In the genomic region with DNA sequence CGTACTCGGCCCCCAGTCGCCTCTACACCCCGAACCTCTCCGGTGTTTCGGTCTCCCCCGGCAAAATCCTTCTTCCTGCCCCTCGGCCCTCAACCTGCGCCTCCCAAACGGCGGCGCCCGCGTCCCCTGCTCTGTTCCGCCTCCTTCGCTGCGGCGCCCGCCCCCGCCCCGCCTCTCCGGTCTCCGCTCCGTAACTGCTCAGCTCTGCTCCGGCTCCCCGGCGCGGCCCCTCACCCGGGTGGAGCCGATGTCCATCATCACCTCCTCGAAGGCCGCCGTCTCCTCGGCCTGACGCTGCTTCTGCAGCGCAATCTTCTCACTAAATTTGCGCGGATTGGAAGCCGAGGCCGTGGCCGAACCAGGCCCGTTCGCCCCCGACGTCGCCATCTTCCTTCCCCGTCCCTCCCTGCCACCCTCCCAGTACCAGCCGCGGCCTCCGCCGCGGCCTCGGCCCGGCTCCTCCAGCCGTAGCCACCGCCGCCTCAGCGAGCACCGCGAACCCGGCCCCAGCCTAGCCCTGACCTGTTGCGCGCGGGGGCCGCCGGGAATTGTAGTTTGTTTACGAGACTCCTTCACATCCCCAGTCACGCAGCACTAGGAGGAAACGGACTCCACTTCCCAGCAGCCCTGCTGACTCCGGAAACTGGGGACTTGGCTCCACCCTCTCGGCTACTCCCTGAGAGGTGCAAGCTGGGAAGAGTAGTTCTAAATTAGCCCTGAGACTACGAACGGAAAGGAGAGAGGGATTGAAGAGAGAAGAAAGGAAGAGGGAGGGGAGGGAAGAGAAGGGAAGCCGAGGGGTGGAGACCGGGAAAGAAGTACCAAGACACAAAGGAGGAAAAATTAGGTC, we compare ENCODE assay signal across 8 cellular contexts. TPM values are rescaled to one million over a fixed set of nuclear protein-coding genes. Genes with fewer than 3 reads are reported as not detected.
DNase-seq lines count a peak whose midpoint lies in the region; ATAC-seq and TF ChIP-seq lines count a peak whose summit lies in the region.

A gene with protein sequence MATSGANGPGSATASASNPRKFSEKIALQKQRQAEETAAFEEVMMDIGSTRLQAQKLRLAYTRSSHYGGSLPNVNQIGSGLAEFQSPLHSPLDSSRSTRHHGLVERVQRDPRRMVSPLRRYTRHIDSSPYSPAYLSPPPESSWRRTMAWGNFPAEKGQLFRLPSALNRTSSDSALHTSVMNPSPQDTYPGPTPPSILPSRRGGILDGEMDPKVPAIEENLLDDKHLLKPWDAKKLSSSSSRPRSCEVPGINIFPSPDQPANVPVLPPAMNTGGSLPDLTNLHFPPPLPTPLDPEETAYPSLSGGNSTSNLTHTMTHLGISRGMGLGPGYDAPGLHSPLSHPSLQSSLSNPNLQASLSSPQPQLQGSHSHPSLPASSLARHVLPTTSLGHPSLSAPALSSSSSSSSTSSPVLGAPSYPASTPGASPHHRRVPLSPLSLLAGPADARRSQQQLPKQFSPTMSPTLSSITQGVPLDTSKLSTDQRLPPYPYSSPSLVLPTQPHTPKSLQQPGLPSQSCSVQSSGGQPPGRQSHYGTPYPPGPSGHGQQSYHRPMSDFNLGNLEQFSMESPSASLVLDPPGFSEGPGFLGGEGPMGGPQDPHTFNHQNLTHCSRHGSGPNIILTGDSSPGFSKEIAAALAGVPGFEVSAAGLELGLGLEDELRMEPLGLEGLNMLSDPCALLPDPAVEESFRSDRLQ (minus strand): TSS at position 502 of the 850 bp plus-strand sequence. CDS start 115 bp downstream, at position 387.

- 0 out of 2 replicates have a peak, but pooled peaks have one; percentile 22 for TF ChIP-seq CTCF in LNCAP (IDR thresholded peaks at IDR 0.05)

- peak; percentile 86 to 87 for ATAC-seq in naive B cell (ENCODE audit: low read depth in 2 of 2)
- peak; percentile 94 for ATAC-seq in stimulated activated memory B cell treated with anti-CD40 and anti-IgM and Interleukin-4, amounts not matched to agents 10 μg/mL and 1 μg/mL and 100 μg/mL, for 72 hours

- H3K36me3 Mint-ChIP-seq in naive B cell = peaks cover 0 to 7% of the 10 kb centered on the region in 2 donors
- peaks cover 46% of the 10 kb centered on the region for H3K36me3 Mint-ChIP-seq in stimulated activated memory B cell treated with anti-CD40 and anti-IgM and Interleukin-4, amounts not matched to agents 10 μg/mL and 1 μg/mL and 100 μg/mL, for 72 hours

- peak within 1 kb of the TSS; percentile 93 to 99 (median 98) for H3K27ac Mint-ChIP-seq in naive B cell
- H3K27ac Mint-ChIP-seq in stimulated activated memory B cell treated with anti-CD40 and anti-IgM and Interleukin-4, amounts not matched to agents 10 μg/mL and 1 μg/mL and 100 μg/mL, for 72 hours = peak within 1 kb of the TSS; percentile 94

- H3K27me3 Mint-ChIP-seq in naive B cell = no peaks in the 10 kb centered on the region
- H3K27me3 Mint-ChIP-seq in stimulated activated memory B cell treated with anti-CD40 and anti-IgM and Interleukin-4, amounts not matched to agents 10 μg/mL and 1 μg/mL and 100 μg/mL, for 72 hours = no peaks in the 10 kb centered on the region

- peaks cover 53 to 77% (median 69%) of the 10 kb centered on the region in 3 donors for H3K4me1 Mint-ChIP-seq in naive B cell
- peaks cover 68% of the 10 kb centered on the region for H3K4me1 Mint-ChIP-seq in stimulated activated memory B cell treated with anti-CD40 and anti-IgM and Interleukin-4, amounts not matched to agents 10 μg/mL and 1 μg/mL and 100 μg/mL, for 72 hours

- DNase-seq in Daoy (ENCODE audit: low read depth) = peak; percentile 99
- peak; percentile 90 for DNase-seq in GOT3 (lab: John Stamatoyannopoulos, UW)
- peak; percentile 99 for DNase-seq in RPMI8226
- DNase-seq in activated T-helper 1 cell treated with anti-CD3 and anti-CD28 coated beads, Interleukin-2, amount 50 U/mL, for 16 hours (ENCODE audit: low read depth in 1 of 2, low spot score in 1 of 2) = peak; percentile 93 to 95
- DNase-seq in fibroblast of gingiva (ENCODE audit: low read depth) = peak; percentile 98
- DNase-seq in naive B cell = peak; percentile 98

- no peaks in the 10 kb centered on the region for H3K9me3 Mint-ChIP-seq in naive B cell
- H3K9me3 Mint-ChIP-seq in stimulated activated memory B cell treated with anti-CD40 and anti-IgM and Interleukin-4, amounts not matched to agents 10 μg/mL and 1 μg/mL and 100 μg/mL, for 72 hours = no peaks in the 10 kb centered on the region

- peak within 1 kb of the TSS; percentile 85 to 100 (median 99) for H3K4me3 Mint-ChIP-seq in naive B cell
- H3K4me3 Mint-ChIP-seq in stimulated activated memory B cell treated with anti-CD40 and anti-IgM and Interleukin-4, amounts not matched to agents 10 μg/mL and 1 μg/mL and 100 μg/mL, for 72 hours = peak within 1 kb of the TSS; percentile 90

RNA-seq across cellular contexts. Expression of the gene that starts here (rescaled TPM):
- 7.2 and 10.1 TPM in 2 replicates for total RNA-seq in Daoy (2014; rRNA removed; shearing (Covaris generic))
- polyA plus RNA-seq in naive B cell (ENCODE audit: low read depth in 6 of 6) = 10 to 100 TPM; 24.6 to 59.8 (median 35.8) TPM

Comparison
In these comparisons a context has a peak if more than half of its experiments do, and no peak if none do; other contexts are left out.
1. Peak in every context shown above with its lines: DNase-seq and ATAC-seq.